ENCODE assay signal across 1 cellular context in genomic region chr11:71998649-71999310, GRCh38.
TF ChIP-seq lines count a peak whose summit lies in the region.

Gene IL18BP, plus strand, starts transcription at chr11:71998909. Its CDS starts 1,076 bp downstream, at chr11:71999985.

TF ChIP-seq in WTC11, 78 proteins besides CTCF, POLR2A, EP300 and RAD21 (continued from another document):
- TF ChIP-seq, protein P1, sequence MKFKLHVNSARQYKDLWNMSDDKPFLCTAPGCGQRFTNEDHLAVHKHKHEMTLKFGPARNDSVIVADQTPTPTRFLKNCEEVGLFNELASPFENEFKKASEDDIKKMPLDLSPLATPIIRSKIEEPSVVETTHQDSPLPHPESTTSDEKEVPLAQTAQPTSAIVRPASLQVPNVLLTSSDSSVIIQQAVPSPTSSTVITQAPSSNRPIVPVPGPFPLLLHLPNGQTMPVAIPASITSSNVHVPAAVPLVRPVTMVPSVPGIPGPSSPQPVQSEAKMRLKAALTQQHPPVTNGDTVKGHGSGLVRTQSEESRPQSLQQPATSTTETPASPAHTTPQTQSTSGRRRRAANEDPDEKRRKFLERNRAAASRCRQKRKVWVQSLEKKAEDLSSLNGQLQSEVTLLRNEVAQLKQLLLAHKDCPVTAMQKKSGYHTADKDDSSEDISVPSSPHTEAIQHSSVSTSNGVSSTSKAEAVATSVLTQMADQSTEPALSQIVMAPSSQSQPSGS (CRISPR knock-in tag; IDR thresholded peaks at IDR 0.05; ENCODE audit: borderline replicate concordance, low read depth), result no peak
